Comparison of ENCODE assay signal across 31 cellular contexts in genomic region chr2:204425821-204426220, GRCh38.
"Had no signal": no experiment of that assay in that cellular context is flagged by ENCODE, and none has a peak within 500 bp of the region (broad histone marks: within the 10 kb centered on the region; RNA-seq: fewer than 3 reads in every experiment).

No MANE protein-coding gene starts in this region.

- H3K4me1 Mint-ChIP-seq: activated B cell treated with CpG ODN at 0.5 μM for 24 hours; activated CD8-positive, alpha-beta memory T cell treated with anti-CD3 and anti-CD28 coated beads, Interleukin-2, amount 10 ng/mL, durations not matched to agents 7 days and 5 days; activated naive CD4-positive, alpha-beta T cell treated with anti-CD3 and anti-CD28 coated beads, Interleukin-2, amount 50 U/mL, for 24 hours; activated naive CD8-positive, alpha-beta T cell treated with anti-CD3 and anti-CD28 coated beads for 36 hours; activated naive CD8-positive, alpha-beta T cell treated with anti-CD3 and anti-CD28 coated beads, Interleukin-2, amount 50 U/mL, for 24 hours; brain; T-helper 17 cell had no signal

- H3K27ac Mint-ChIP-seq: activated B cell treated with CpG ODN at 0.5 μM for 24 hours; activated CD4-positive, alpha-beta memory T cell treated with anti-CD3 and anti-CD28 coated beads for 36 hours; activated CD8-positive, alpha-beta memory T cell treated with anti-CD3 and anti-CD28 coated beads, Interleukin-2, amount 10 ng/mL, durations not matched to agents 7 days and 5 days; activated CD8-positive, alpha-beta T cell treated with anti-CD3 and anti-CD28 coated beads, Interleukin-2, amount 10 ng/mL, durations not matched to agents 7 days and 5 days; activated naive CD4-positive, alpha-beta T cell treated with anti-CD3 and anti-CD28 coated beads for 36 hours; activated naive CD4-positive, alpha-beta T cell treated with anti-CD3 and anti-CD28 coated beads, Interleukin-2, amount 50 U/mL, for 24 hours; activated naive CD8-positive, alpha-beta T cell treated with anti-CD3 and anti-CD28 coated beads for 36 hours; activated naive CD8-positive, alpha-beta T cell treated with anti-CD3 and anti-CD28 coated beads, Interleukin-2, amount 50 U/mL, for 24 hours; activated T-helper 1 cell treated with anti-CD3 and anti-CD28 coated beads, Interleukin-12 subunit alpha, Interleukin-12 subunit beta, Interleukin-2, Interleukin-4 antibody, amounts not matched to agents 30 ng/mL and 10 ng/mL and 1 ng/mL, durations not matched to agents 14 hours and 24 hours and 36 hours; activated T-helper 2 cell treated with anti-CD3 and anti-CD28 coated beads, Interferon-gamma antibody, Interleukin-2, Interleukin-4, amounts not matched to agents 10 μg/mL and 5 μg/mL and 100 μg/mL, durations not matched to agents 14 hours and 24 hours and 36 hours; brain; T-helper 17 cell; T-helper 2 cell treated with Interferon-gamma antibody and Interleukin-4, amounts not matched to agents 5 μg/mL and 100 μg/mL, for 36 hours had no signal

- H3K9me3 Mint-ChIP-seq: activated T-helper 2 cell treated with anti-CD3 and anti-CD28 coated beads, Interferon-gamma antibody, Interleukin-2, Interleukin-4, amounts not matched to agents 10 μg/mL and 5 μg/mL and 100 μg/mL, durations not matched to agents 14 hours and 24 hours and 36 hours; T-helper 2 cell treated with Interferon-gamma antibody and Interleukin-4, amounts not matched to agents 5 μg/mL and 100 μg/mL, for 36 hours had no signal

- DNase-seq: activated B cell treated with CpG ODN at 0.5 μM for 24 hours; activated CD4-positive, alpha-beta memory T cell treated with anti-CD3 and anti-CD28 coated beads for 36 hours; activated CD4-positive, alpha-beta T cell treated with anti-CD3 and anti-CD28 coated beads for 48 hours; activated CD8-positive, alpha-beta memory T cell treated with anti-CD3 and anti-CD28 coated beads, Interleukin-2, amount 10 ng/mL, durations not matched to agents 7 days and 5 days; activated CD8-positive, alpha-beta memory T cell treated with anti-CD3 and anti-CD28 coated beads, Interleukin-2, amount 50 U/mL, for 4 hours; activated CD8-positive, alpha-beta T cell treated with anti-CD3 and anti-CD28 coated beads, Interleukin-2, amount 10 ng/mL, durations not matched to agents 7 days and 5 days; activated effector memory CD4-positive, alpha-beta T cell treated with anti-CD3 and anti-CD28 coated beads, Interleukin-2, amount 50 U/mL, for 16 hours; activated naive CD4-positive, alpha-beta T cell treated with anti-CD3 and anti-CD28 coated beads for 36 hours; activated naive CD8-positive, alpha-beta T cell treated with anti-CD3 and anti-CD28 coated beads for 36 hours; activated naive CD8-positive, alpha-beta T cell treated with anti-CD3 and anti-CD28 coated beads, Interleukin-2, amount 50 U/mL, for 24 hours; activated T-cell treated with anti-CD3 and anti-CD28 coated beads, Interleukin-2, amount 50 U/mL, for 1 hour; activated T-cell treated with anti-CD3 and anti-CD28 coated beads, Interleukin-2, amount 50 U/mL, for 48 hours; adrenal gland; central memory CD4-positive, alpha-beta T cell; cerebellar nuclear complex; colonic mucosa; effector CD4-positive, alpha-beta T cell; erythroblast; gastrocnemius medialis; head of caudate nucleus; T-helper 1 cell; T-helper 17 cell; T1000; WERI-Rb-1 had no signal

- H3K4me3 Mint-ChIP-seq: activated B cell treated with CpG ODN at 0.5 μM for 24 hours; activated CD4-positive, alpha-beta memory T cell treated with anti-CD3 and anti-CD28 coated beads for 36 hours; activated CD8-positive, alpha-beta memory T cell treated with anti-CD3 and anti-CD28 coated beads, Interleukin-2, amount 10 ng/mL, durations not matched to agents 7 days and 5 days; activated CD8-positive, alpha-beta T cell treated with anti-CD3 and anti-CD28 coated beads, Interleukin-2, amount 10 ng/mL, durations not matched to agents 7 days and 5 days; activated naive CD4-positive, alpha-beta T cell treated with anti-CD3 and anti-CD28 coated beads for 36 hours; activated naive CD4-positive, alpha-beta T cell treated with anti-CD3 and anti-CD28 coated beads, Interleukin-2, amount 50 U/mL, for 24 hours; activated naive CD8-positive, alpha-beta T cell treated with anti-CD3 and anti-CD28 coated beads for 36 hours; activated naive CD8-positive, alpha-beta T cell treated with anti-CD3 and anti-CD28 coated beads, Interleukin-2, amount 50 U/mL, for 24 hours; activated T-helper 1 cell treated with anti-CD3 and anti-CD28 coated beads, Interleukin-12 subunit alpha, Interleukin-12 subunit beta, Interleukin-2, Interleukin-4 antibody, amounts not matched to agents 30 ng/mL and 10 ng/mL and 1 ng/mL, durations not matched to agents 14 hours and 24 hours and 36 hours; brain; T-helper 17 cell; T-helper 2 cell treated with Interferon-gamma antibody and Interleukin-4, amounts not matched to agents 5 μg/mL and 100 μg/mL, for 36 hours had no signal

- H3K27me3 Mint-ChIP-seq: activated B cell treated with CpG ODN at 0.5 μM for 24 hours; activated CD8-positive, alpha-beta memory T cell treated with anti-CD3 and anti-CD28 coated beads, Interleukin-2, amount 10 ng/mL, durations not matched to agents 7 days and 5 days; activated naive CD8-positive, alpha-beta T cell treated with anti-CD3 and anti-CD28 coated beads, Interleukin-2, amount 50 U/mL, for 24 hours had no signal

- H3K36me3 Mint-ChIP-seq: activated CD8-positive, alpha-beta memory T cell treated with anti-CD3 and anti-CD28 coated beads, Interleukin-2, amount 10 ng/mL, durations not matched to agents 7 days and 5 days; activated naive CD8-positive, alpha-beta T cell treated with anti-CD3 and anti-CD28 coated beads for 36 hours had no signal

- ATAC-seq: activated CD4-positive, CD25-positive, alpha-beta regulatory T cell treated with anti-CD3 and anti-CD28 coated beads, Interleukin-2, amount 50 U/mL, for 24 hours; activated CD8-positive, alpha-beta memory T cell treated with anti-CD3 and anti-CD28 coated beads, Interleukin-2, amount 10 ng/mL, durations not matched to agents 7 days and 5 days; activated CD8-positive, alpha-beta T cell treated with anti-CD3 and anti-CD28 coated beads, Interleukin-2, amount 10 ng/mL, durations not matched to agents 7 days and 5 days; activated naive CD8-positive, alpha-beta T cell treated with anti-CD3 and anti-CD28 coated beads, Interleukin-2, amount 50 U/mL, for 24 hours; foreskin keratinocyte; gastrocnemius medialis; T-helper 17 cell had no signal
